In genomic region chr16:1297413-1297773, GRCh38 we compare ENCODE assay signal across 2 cellular contexts.
TF ChIP-seq lines count a peak whose summit lies in the region.

No MANE protein-coding gene starts in this region.

TF ChIP-seq in A549, 52 proteins besides CTCF, POLR2A, EP300 and RAD21:
- TF ChIP-seq FOSB (CRISPR knock-in tag; IDR thresholded peaks at IDR 0.05) (no peak), CEBPB (IDR thresholded peaks at IDR 0.05) (no peak), HOXB5 (CRISPR knock-in tag; IDR thresholded peaks at IDR 0.05) (no peak), EHMT2 (IDR thresholded peaks at IDR 0.05; ENCODE audit: low read depth) (no peak), ZSCAN20 (CRISPR knock-in tag; IDR thresholded peaks at IDR 0.05) (no peak), MAFK (IDR thresholded peaks at IDR 0.05; ENCODE audit: partially characterized antibody) (no peak), EHF (CRISPR knock-in tag; IDR thresholded peaks at IDR 0.05) (no peak), ATOH8 (CRISPR knock-in tag; IDR thresholded peaks at IDR 0.05; ENCODE audit: low read depth) (no peak), BCL3 (IDR thresholded peaks at IDR 0.05) (no peak)

TF ChIP-seq in IMR-90, 13 proteins besides CTCF, POLR2A, EP300 and RAD21:
- TF ChIP-seq SMC3 (IDR thresholded peaks at IDR 0.05; ENCODE audit: low read depth, low read length) (no peak), NFE2L2 (IDR thresholded peaks at IDR 0.05; ENCODE audit: low read depth, low read length) (no peak), BHLHE40 (IDR thresholded peaks at IDR 0.05; ENCODE audit: low read depth, low read length) (no peak), MAFK (IDR thresholded peaks at IDR 0.05; ENCODE audit: low read depth, low read length) (no peak), CEBPB (IDR thresholded peaks at IDR 0.05; ENCODE audit: low read depth, low read length) (no peak), RCOR1 (IDR thresholded peaks at IDR 0.05; ENCODE audit: insufficient replicate concordance, low read length) (no peak), FOS (IDR thresholded peaks at IDR 0.05; ENCODE audit: low read depth, low read length) (no peak), ELK1 (IDR thresholded peaks at IDR 0.05; ENCODE audit: borderline replicate concordance, low read depth, low read length) (no peak), CHD1 (IDR thresholded peaks at IDR 0.05; ENCODE audit: low read depth, low read length) (no peak), MXI1 (IDR thresholded peaks at IDR 0.05; ENCODE audit: borderline replicate concordance, low read depth, low read length) (no peak), RFX5 (IDR thresholded peaks at IDR 0.05; ENCODE audit: low read depth, low read length) (no peak), MAZ (IDR thresholded peaks at IDR 0.05; ENCODE audit: borderline replicate concordance, low read depth, low read length) (no peak), USF2 (IDR thresholded peaks at IDR 0.05; ENCODE audit: low read depth, low read length) (no peak)
TF ChIP-seq in IMR-90: peak in this region for 0.
